1 cellular context compared by ENCODE assay signal in genomic region chr13:72782717-72783116, GRCh38.
TF ChIP-seq lines count a peak whose summit lies in the region.

No MANE protein-coding gene starts in this region.

TF ChIP-seq in HEK293, 187 proteins besides CTCF, POLR2A, EP300 and RAD21 (continued from another document):
- TF ChIP-seq PRDM10 (tag by site-specific recombination; IDR thresholded peaks at IDR 0.05), result 0 out of 2 replicates have a peak, but pooled peaks have one; percentile 9
- peak; percentile 87 for TF ChIP-seq ZSCAN4 (tag by site-specific recombination; IDR thresholded peaks at IDR 0.05)
- 0 out of 2 replicates have a peak, but pooled peaks have one; percentile 8 for TF ChIP-seq ZFP37 (tag by site-specific recombination; IDR thresholded peaks at IDR 0.05)
- peak; percentile 50 for TF ChIP-seq ZNF335 (tag by site-specific recombination; conservative IDR thresholded peaks at IDR 0.05)
- TF ChIP-seq ZBTB1 (tag by site-specific recombination; IDR thresholded peaks at IDR 0.05), result no peak
- TF ChIP-seq ZNF501 (tag by site-specific recombination; IDR thresholded peaks at IDR 0.05), result 0 out of 2 replicates have a peak, but pooled peaks have one; percentile 15
- TF ChIP-seq, protein P1, sequence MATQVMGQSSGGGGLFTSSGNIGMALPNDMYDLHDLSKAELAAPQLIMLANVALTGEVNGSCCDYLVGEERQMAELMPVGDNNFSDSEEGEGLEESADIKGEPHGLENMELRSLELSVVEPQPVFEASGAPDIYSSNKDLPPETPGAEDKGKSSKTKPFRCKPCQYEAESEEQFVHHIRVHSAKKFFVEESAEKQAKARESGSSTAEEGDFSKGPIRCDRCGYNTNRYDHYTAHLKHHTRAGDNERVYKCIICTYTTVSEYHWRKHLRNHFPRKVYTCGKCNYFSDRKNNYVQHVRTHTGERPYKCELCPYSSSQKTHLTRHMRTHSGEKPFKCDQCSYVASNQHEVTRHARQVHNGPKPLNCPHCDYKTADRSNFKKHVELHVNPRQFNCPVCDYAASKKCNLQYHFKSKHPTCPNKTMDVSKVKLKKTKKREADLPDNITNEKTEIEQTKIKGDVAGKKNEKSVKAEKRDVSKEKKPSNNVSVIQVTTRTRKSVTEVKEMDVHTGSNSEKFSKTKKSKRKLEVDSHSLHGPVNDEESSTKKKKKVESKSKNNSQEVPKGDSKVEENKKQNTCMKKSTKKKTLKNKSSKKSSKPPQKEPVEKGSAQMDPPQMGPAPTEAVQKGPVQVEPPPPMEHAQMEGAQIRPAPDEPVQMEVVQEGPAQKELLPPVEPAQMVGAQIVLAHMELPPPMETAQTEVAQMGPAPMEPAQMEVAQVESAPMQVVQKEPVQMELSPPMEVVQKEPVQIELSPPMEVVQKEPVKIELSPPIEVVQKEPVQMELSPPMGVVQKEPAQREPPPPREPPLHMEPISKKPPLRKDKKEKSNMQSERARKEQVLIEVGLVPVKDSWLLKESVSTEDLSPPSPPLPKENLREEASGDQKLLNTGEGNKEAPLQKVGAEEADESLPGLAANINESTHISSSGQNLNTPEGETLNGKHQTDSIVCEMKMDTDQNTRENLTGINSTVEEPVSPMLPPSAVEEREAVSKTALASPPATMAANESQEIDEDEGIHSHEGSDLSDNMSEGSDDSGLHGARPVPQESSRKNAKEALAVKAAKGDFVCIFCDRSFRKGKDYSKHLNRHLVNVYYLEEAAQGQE (tag by site-specific recombination; IDR thresholded peaks at IDR 0.05), result no peak
